Comparison of ENCODE assay signal across 8 cellular contexts in genomic region chr1:25037174-25038074, GRCh38.
DNase-seq lines count a peak whose midpoint lies in the region; ATAC-seq and TF ChIP-seq lines count a peak whose summit lies in the region.

No MANE protein-coding gene starts in this region.

- peaks cover 30% of the 10 kb centered on the region for H3K4me1 Mint-ChIP-seq in CD4-positive, alpha-beta T cell (ENCODE audit: low read depth)
- peaks cover 39 to 40% (median 40%) of the 10 kb centered on the region in 3 donors for H3K4me1 Mint-ChIP-seq in T-cell
- H3K4me1 Mint-ChIP-seq in activated naive CD8-positive, alpha-beta T cell treated with anti-CD3 and anti-CD28 coated beads, Interleukin-2, amount 50 U/mL, for 24 hours: peaks cover 40% of the 10 kb centered on the region
- peaks cover 22 to 39% of the 10 kb centered on the region in 2 donors for H3K4me1 Mint-ChIP-seq in stimulated activated naive B cell treated with anti-CD40 and anti-IgM and Interleukin-4, amounts not matched to agents 10 μg/mL and 1 μg/mL and 100 μg/mL, for 72 hours

- peak overlapping the region; percentile 28 for H3K27ac Mint-ChIP-seq in CD4-positive, alpha-beta T cell
- H3K27ac Mint-ChIP-seq in T-cell: no peak overlapping the region
- peak overlapping the region; percentile 48 for H3K27ac Mint-ChIP-seq in activated naive CD8-positive, alpha-beta T cell treated with anti-CD3 and anti-CD28 coated beads, Interleukin-2, amount 50 U/mL, for 24 hours
- H3K27ac Mint-ChIP-seq in stimulated activated naive B cell treated with anti-CD40 and anti-IgM and Interleukin-4, amounts not matched to agents 10 μg/mL and 1 μg/mL and 100 μg/mL, for 72 hours: no peak overlapping the region

- H3K9me3 Mint-ChIP-seq in CD4-positive, alpha-beta T cell: no peaks in the 10 kb centered on the region
- no peaks in the 10 kb centered on the region for H3K9me3 Mint-ChIP-seq in T-cell
- no peaks in the 10 kb centered on the region for H3K9me3 Mint-ChIP-seq in activated naive CD8-positive, alpha-beta T cell treated with anti-CD3 and anti-CD28 coated beads, Interleukin-2, amount 50 U/mL, for 24 hours
- no peaks in the 10 kb centered on the region for H3K9me3 Mint-ChIP-seq in stimulated activated naive B cell treated with anti-CD40 and anti-IgM and Interleukin-4, amounts not matched to agents 10 μg/mL and 1 μg/mL and 100 μg/mL, for 72 hours

- no peaks in the 10 kb centered on the region for H3K27me3 ChIP-seq in CD4-positive, alpha-beta T cell (ENCODE audit: control insufficient read depth, insufficient read depth, low read length)
- H3K27me3 ChIP-seq in HL-60 (ENCODE audit: insufficient read depth, poor library complexity, severe bottlenecking): no peaks in the 10 kb centered on the region

- peak; percentile 72 for TF ChIP-seq CTCF in CD4-positive, alpha-beta T cell (IDR thresholded peaks at IDR 0.05)
- TF ChIP-seq CTCF in HL-60 (IDR thresholded peaks at IDR 0.05; ENCODE audit: insufficient read depth, low read length) (peak; percentile 70), coronary artery (IDR thresholded peaks at IDR 0.05) (no peak)

- H3K36me3 Mint-ChIP-seq in CD4-positive, alpha-beta T cell (ENCODE audit: low read depth): no peaks in the 10 kb centered on the region
- no peaks in the 10 kb centered on the region for H3K36me3 Mint-ChIP-seq in T-cell
- peaks cover 15% of the 10 kb centered on the region for H3K36me3 Mint-ChIP-seq in activated naive CD8-positive, alpha-beta T cell treated with anti-CD3 and anti-CD28 coated beads, Interleukin-2, amount 50 U/mL, for 24 hours (ENCODE audit: low read depth)
- H3K36me3 Mint-ChIP-seq in stimulated activated naive B cell treated with anti-CD40 and anti-IgM and Interleukin-4, amounts not matched to agents 10 μg/mL and 1 μg/mL and 100 μg/mL, for 72 hours: peaks cover 33 to 48% of the 10 kb centered on the region in 2 donors

- CTCF ChIA-PET in CD4-positive, alpha-beta T cell (lab: Charles Lee): interaction anchor here (0.9 to 3.1 kb wide), 26 partner anchors 8 to 188 kb away, joined by 3 to 52 read pairs (median 4); partner anchors contain the start of gene RUNX3
- CTCF ChIA-PET in T-cell (lab: Charles Lee): interaction anchor here (0.5 to 3.8 kb wide), 32 partner anchors 11 to 1968 kb away, joined by 3 to 33 read pairs (median 4); partner anchors contain the start of gene RUNX3 (in 1 of the 2)

- peak; percentile 52 to 75 (median 60) for DNase-seq in CD4-positive, alpha-beta T cell
- peak; percentile 73 to 86 for DNase-seq in HL-60 (ENCODE audit: low read depth in 1 of 2, low spot score in 1 of 2)
- peak in 32 of 34 experiments; percentile 32 to 70 (median 58) for DNase-seq in T-cell
- peak; percentile 74 for DNase-seq in activated naive CD8-positive, alpha-beta T cell treated with anti-CD3 and anti-CD28 coated beads, Interleukin-2, amount 50 U/mL, for 24 hours
- DNase-seq in islet precursor cell: peak; percentile 74
- DNase-seq in stimulated activated naive B cell treated with anti-CD40 and anti-IgM and Interleukin-4, amounts not matched to agents 10 μg/mL and 1 μg/mL and 100 μg/mL, for 72 hours: no peak
- DNase-seq in coronary artery (ENCODE audit: low spot score): no peak

- H3K9me3 ChIP-seq in CD4-positive, alpha-beta T cell (ENCODE audit: control insufficient read depth, low read length): no peaks in the 10 kb centered on the region

- H3K4me3 ChIP-seq in HL-60 (replicated peaks; ENCODE audit: insufficient read depth, low read length): no peak overlapping the region
- H3K4me3 ChIP-seq in coronary artery: no peak overlapping the region

- intact Hi-C loops in CD4-positive, alpha-beta T cell (cut with DNase I, micrococcal nuclease): loop anchor here (1.0 to 2.0 kb wide), 6 partner anchors 63 to 189 kb away; no protein-coding TSS in a partner anchor

- H3K27me3 Mint-ChIP-seq in CD4-positive, alpha-beta T cell: no peaks in the 10 kb centered on the region
- H3K27me3 Mint-ChIP-seq in T-cell: no peaks in the 10 kb centered on the region
- no peaks in the 10 kb centered on the region for H3K27me3 Mint-ChIP-seq in activated naive CD8-positive, alpha-beta T cell treated with anti-CD3 and anti-CD28 coated beads, Interleukin-2, amount 50 U/mL, for 24 hours
- peaks cover 7 to 15% of the 10 kb centered on the region in 2 donors for H3K27me3 Mint-ChIP-seq in stimulated activated naive B cell treated with anti-CD40 and anti-IgM and Interleukin-4, amounts not matched to agents 10 μg/mL and 1 μg/mL and 100 μg/mL, for 72 hours

- H3K4me3 Mint-ChIP-seq in CD4-positive, alpha-beta T cell: peak overlapping the region; percentile 4
- peak overlapping the region in 1 of 3 donors; percentile 21 for H3K4me3 Mint-ChIP-seq in T-cell
- peak overlapping the region; percentile 43 for H3K4me3 Mint-ChIP-seq in activated naive CD8-positive, alpha-beta T cell treated with anti-CD3 and anti-CD28 coated beads, Interleukin-2, amount 50 U/mL, for 24 hours
- H3K4me3 Mint-ChIP-seq in stimulated activated naive B cell treated with anti-CD40 and anti-IgM and Interleukin-4, amounts not matched to agents 10 μg/mL and 1 μg/mL and 100 μg/mL, for 72 hours: no peak overlapping the region

- POLR2A ChIA-PET in CD4-positive, alpha-beta T cell (lab: Charles Lee): interaction anchor here (0.6 to 7.5 kb wide), 14 partner anchors 14 to 189 kb away, joined by 3 to 100 read pairs (median 3); partner anchors contain the start of gene RUNX3
- POLR2A ChIA-PET in T-cell (lab: Charles Lee): interaction anchor here (0.5 to 1.3 kb wide), 4 partner anchors 107 to 1784 kb away, joined by 3 to 5 read pairs (median 3); partner anchors contain the start of gene RUNX3 (in 1 of the 2)

- ATAC-seq in CD4-positive, alpha-beta T cell (ENCODE audit: poor library complexity): peak; percentile 77
- ATAC-seq in T-cell (replicated peaks in 1 of 4) (peak; percentile 59 to 73 (median 64)), HG02623 (IDR thresholded peaks at IDR 0.05; ENCODE audit: unreplicated experiment) (no peak)
- ATAC-seq in activated naive CD8-positive, alpha-beta T cell treated with anti-CD3 and anti-CD28 coated beads, Interleukin-2, amount 50 U/mL, for 24 hours: peak; percentile 23
- peak; percentile 13 to 25 for ATAC-seq in stimulated activated naive B cell treated with anti-CD40 and anti-IgM and Interleukin-4, amounts not matched to agents 10 μg/mL and 1 μg/mL and 100 μg/mL, for 72 hours (replicated peaks)

- H3K27ac ChIP-seq in CD4-positive, alpha-beta T cell (ENCODE audit: low read depth, low read length): no peak overlapping the region
- H3K27ac ChIP-seq in HL-60 (replicated peaks) (peak overlapping the region; percentile 74), coronary artery (no peak overlapping the region)

Comparison
In these comparisons a context has a peak if more than half of its experiments do, and no peak if none do; other contexts are left out.
1. DNase-seq: peak in CD4-positive, alpha-beta T cell (10 of 10), HL-60 (2 of 2), T-cell (32 of 34), activated naive CD8-positive, alpha-beta T cell treated with anti-CD3 and anti-CD28 coated beads, Interleukin-2, amount 50 U/mL, for 24 hours (single experiment) and islet precursor cell (single experiment); none in stimulated activated naive B cell treated with anti-CD40 and anti-IgM and Interleukin-4, amounts not matched to agents 10 μg/mL and 1 μg/mL and 100 μg/mL, for 72 hours (single experiment) and coronary artery (single experiment).
2. H3K27ac Mint-ChIP-seq: peak in CD4-positive, alpha-beta T cell (single experiment) and activated naive CD8-positive, alpha-beta T cell treated with anti-CD3 and anti-CD28 coated beads, Interleukin-2, amount 50 U/mL, for 24 hours (single experiment); none in T-cell (0 of 2) and stimulated activated naive B cell treated with anti-CD40 and anti-IgM and Interleukin-4, amounts not matched to agents 10 μg/mL and 1 μg/mL and 100 μg/mL, for 72 hours (single experiment).
3. H3K4me3 Mint-ChIP-seq: peak in CD4-positive, alpha-beta T cell (single experiment) and activated naive CD8-positive, alpha-beta T cell treated with anti-CD3 and anti-CD28 coated beads, Interleukin-2, amount 50 U/mL, for 24 hours (single experiment); none in stimulated activated naive B cell treated with anti-CD40 and anti-IgM and Interleukin-4, amounts not matched to agents 10 μg/mL and 1 μg/mL and 100 μg/mL, for 72 hours (0 of 2).